12 cellular contexts compared by ENCODE assay signal in genomic region chr2:236824836-236825235, GRCh38.
A peak's percentile ranks its signal among the peaks of the same experiment; 100 is the strongest.
DNase-seq lines count a peak whose midpoint lies in the region; ATAC-seq and TF ChIP-seq lines count a peak whose summit lies in the region.
"Had no signal": no experiment of that assay in that cellular context is flagged by ENCODE, and none has a peak within 500 bp of the region (broad histone marks: within the 10 kb centered on the region; RNA-seq: fewer than 3 reads in every experiment).

No MANE protein-coding gene starts in this region.

- H3K4me2 ChIP-seq in smooth muscle cell, result no peak overlapping the region

- DNase-seq in COR-L47 (lab: John Stamatoyannopoulos, UW) (peak; percentile 67), NCI-H146 (lab: John Stamatoyannopoulos, UW) (peak; percentile 66), NCI-H748 treated with DMSO at 0.1 percent for 48 hours (lab: John Stamatoyannopoulos, UW) (peak; percentile 94), left lobe of liver (ENCODE audit: low spot score) (peak; percentile 68), smooth muscle cell (lab: John Stamatoyannopoulos, UW; ENCODE audit: unreplicated experiment) (no peak)
- DNase-seq in stimulated activated CD4-positive, alpha-beta T cell treated with anti-CD3 and anti-CD28 coated beads, Interleukin-2, amount 100 ng/mL, for 48 hours, result no peak
- DNase-seq: activated T-cell treated with anti-CD3 and anti-CD28 coated beads, Interleukin-2, amount 50 U/mL, for 1 hour; amniotic stem cell; testis had no signal

- no peak overlapping the region for H3K9ac ChIP-seq in smooth muscle cell (ENCODE audit: low read depth)

- no peaks in the 10 kb centered on the region for H3K27me3 ChIP-seq in smooth muscle cell (ENCODE audit: low read depth)
- H3K27me3 ChIP-seq: testis had no signal

- 86% methylated on average over 3 of the region's 3 CpGs for WGBS in smooth muscle cell (ENCODE audit: low lambda C conversion rate)

- H3K4me3 ChIP-seq in smooth muscle cell, result no peak overlapping the region
- H3K4me3 ChIP-seq: testis had no signal

- peaks cover 17% of the 10 kb centered on the region for H3K4me1 ChIP-seq in smooth muscle cell (ENCODE audit: low read depth)
- H3K4me1 ChIP-seq: testis had no signal

- H3F3A ChIP-seq in smooth muscle cell (ENCODE audit: low read depth), result no peaks in the 10 kb centered on the region

- H3K27ac ChIP-seq in smooth muscle cell (ENCODE audit: low read depth), result no peak overlapping the region
- H3K27ac ChIP-seq: testis had no signal

- H3K79me2 ChIP-seq in smooth muscle cell (ENCODE audit: low read depth), result no peaks in the 10 kb centered on the region

- no peaks in the 10 kb centered on the region for H3K36me3 ChIP-seq in smooth muscle cell (ENCODE audit: low read depth)

- ATAC-seq in left lobe of liver (peak; percentile 63), HG03159 (IDR thresholded peaks at IDR 0.05; ENCODE audit: unreplicated experiment) (no peak), HG03045 (IDR thresholded peaks at IDR 0.05; ENCODE audit: unreplicated experiment) (no peak)
- ATAC-seq: sciatic nerve had no signal

- no peak for TF ChIP-seq CTCF in smooth muscle cell (IDR thresholded peaks at IDR 0.05; ENCODE audit: borderline replicate concordance, insufficient read depth, poor library complexity, severe bottlenecking)

- H2AFZ ChIP-seq in smooth muscle cell (ENCODE audit: low read depth), result no peak overlapping the region

- H4K20me1 ChIP-seq in smooth muscle cell (ENCODE audit: low read depth), result no peaks in the 10 kb centered on the region

- no peaks in the 10 kb centered on the region for H3K9me3 ChIP-seq in smooth muscle cell (replicated peaks; ENCODE audit: low read depth)
- H3K9me3 ChIP-seq: testis had no signal

Comparison
In these comparisons a context has a peak if more than half of its experiments do, and no peak if none do; other contexts are left out.
1. DNase-seq: peak in COR-L47 (single experiment), NCI-H146 (single experiment), NCI-H748 treated with DMSO at 0.1 percent for 48 hours (single experiment) and left lobe of liver (single experiment); none in smooth muscle cell (single experiment) and stimulated activated CD4-positive, alpha-beta T cell treated with anti-CD3 and anti-CD28 coated beads, Interleukin-2, amount 100 ng/mL, for 48 hours (0 of 2).